Comparison of ENCODE assay signal across 8 cellular contexts in genomic region chr10:1420663-1421362, GRCh38.
DNase-seq lines count a peak whose midpoint lies in the region; ATAC-seq and TF ChIP-seq lines count a peak whose summit lies in the region.

No MANE protein-coding gene starts in this region.

- H3K36me3 Mint-ChIP-seq in Calu3 (ENCODE audit: insufficient read depth, unreplicated experiment) (no peaks in the 10 kb centered on the region), endodermal cell (ENCODE audit: low read depth) (no peaks in the 10 kb centered on the region), nephron (ENCODE audit: low read depth) (no peaks in the 10 kb centered on the region)
- H3K36me3 Mint-ChIP-seq in activated CD4-positive, alpha-beta memory T cell treated with anti-CD3 and anti-CD28 coated beads, Interleukin-2, amount 10 ng/mL, durations not matched to agents 7 days and 5 days (ENCODE audit: low read depth), result no peaks in the 10 kb centered on the region

- H3K36me3 ChIP-seq in endodermal cell (ENCODE audit: control insufficient read depth, insufficient read depth, low read length) (no peaks in the 10 kb centered on the region), thyroid gland (no peaks in the 10 kb centered on the region)

- POLR2A ChIA-PET in activated CD4-positive, alpha-beta memory T cell treated with anti-CD3 and anti-CD28 coated beads, Interleukin-2, amount 10 ng/mL, durations not matched to agents 7 days and 5 days (lab: Charles Lee), result no interaction called here

- no peak overlapping the region for H3K9ac ChIP-seq in endodermal cell (ENCODE audit: extremely low read depth, low read length, poor library complexity, severe bottlenecking)

- TF ChIP-seq CTCF in Calu3 (IDR thresholded peaks at IDR 0.05; ENCODE audit: unreplicated experiment) (peak; percentile 54), endodermal cell (conservative IDR thresholded peaks at IDR 0.05) (peak; percentile 94), nephron (IDR thresholded peaks at IDR 0.05; ENCODE audit: unreplicated experiment in 3 of 3) (peak; percentile 67 to 75 (median 71)), thyroid gland (IDR thresholded peaks at IDR 0.05) (peak in 2 of 6 experiments; percentile 20 to 38)

- H3K4me3 ChIP-seq in endodermal cell (ENCODE audit: low read length), result peak overlapping the region; percentile 81
- no peak overlapping the region for H3K4me3 ChIP-seq in thyroid gland (replicated peaks in 1 of 3)

- no peaks in the 10 kb centered on the region for H3K9me3 ChIP-seq in endodermal cell (ENCODE audit: control insufficient read depth, low read length)
- no peaks in the 10 kb centered on the region for H3K9me3 ChIP-seq in thyroid gland

- H3K4me3 Mint-ChIP-seq in Calu3 (ENCODE audit: low read depth, unreplicated experiment) (peak overlapping the region; percentile 29), endodermal cell (peak overlapping the region; percentile 57), nephron (peak overlapping the region; percentile 52 to 75 (median 69))
- H3K4me3 Mint-ChIP-seq in activated CD4-positive, alpha-beta memory T cell treated with anti-CD3 and anti-CD28 coated beads, Interleukin-2, amount 10 ng/mL, durations not matched to agents 7 days and 5 days, result no peak overlapping the region

- intact Hi-C loops in Calu3 (cut with micrococcal nuclease; ENCODE audit: unreplicated experiment) (no loop called here), thyroid gland (cut with DNase I) (no loop called here)

- BruUV-seq in Calu3 (replicated peaks; lab: Mats Ljungman, UMichigan), result no TSS peak

- DNase-seq in Calu3 (peak; percentile 75), NCI-H526 (lab: John Stamatoyannopoulos, UW) (peak; percentile 93 to 95), endodermal cell (peak; percentile 97), thyroid gland (peak; percentile 20 to 30)
- peak; percentile 66 for DNase-seq in activated CD4-positive, alpha-beta memory T cell treated with anti-CD3 and anti-CD28 coated beads, Interleukin-2, amount 10 ng/mL, durations not matched to agents 7 days and 5 days

- peaks cover 47% of the 10 kb centered on the region for H3K27me3 Mint-ChIP-seq in Calu3 (ENCODE audit: unreplicated experiment)
- peaks cover 17% of the 10 kb centered on the region for H3K27me3 Mint-ChIP-seq in activated CD4-positive, alpha-beta memory T cell treated with anti-CD3 and anti-CD28 coated beads, Interleukin-2, amount 10 ng/mL, durations not matched to agents 7 days and 5 days
- peaks cover 3% of the 10 kb centered on the region for H3K27me3 Mint-ChIP-seq in endodermal cell (ENCODE audit: insufficient read depth)
- peaks cover 16% of the 10 kb centered on the region for H3K27me3 Mint-ChIP-seq in nephron (ENCODE audit: low read depth)

- H3K9me3 Mint-ChIP-seq in Calu3 (ENCODE audit: low read depth, unreplicated experiment), result peaks cover 2% of the 10 kb centered on the region
- no peaks in the 10 kb centered on the region for H3K9me3 Mint-ChIP-seq in activated CD4-positive, alpha-beta memory T cell treated with anti-CD3 and anti-CD28 coated beads, Interleukin-2, amount 10 ng/mL, durations not matched to agents 7 days and 5 days
- H3K9me3 Mint-ChIP-seq in endodermal cell, result no peaks in the 10 kb centered on the region
- no peaks in the 10 kb centered on the region for H3K9me3 Mint-ChIP-seq in nephron

- CTCF ChIA-PET in Calu3 (lab: Charles Lee), result interaction anchor here (0.6 to 1.5 kb wide), 6 partner anchors 12 to 1604 kb away, joined by 3 to 4 read pairs (median 3); no protein-coding TSS in a partner anchor
- CTCF ChIA-PET in activated CD4-positive, alpha-beta memory T cell treated with anti-CD3 and anti-CD28 coated beads, Interleukin-2, amount 10 ng/mL, durations not matched to agents 7 days and 5 days (lab: Charles Lee), result interaction anchor here (0.7 to 1.4 kb wide), 7 partner anchors 9 to 208 kb away, joined by 3 to 5 read pairs (median 3); no protein-coding TSS in a partner anchor

- no peak for TF ChIP-seq POLR2A in thyroid gland (IDR thresholded peaks at IDR 0.05)

- H3K4me1 ChIP-seq in endodermal cell (ENCODE audit: control insufficient read depth, insufficient read depth, low read length) (peaks cover 4% of the 10 kb centered on the region), thyroid gland (no peaks in the 10 kb centered on the region)

- ATAC-seq in GM19463 (IDR thresholded peaks at IDR 0.05; ENCODE audit: unreplicated experiment) (peak; percentile 94), HG03521 (IDR thresholded peaks at IDR 0.05; ENCODE audit: unreplicated experiment) (peak; percentile 89)

- H3K27ac Mint-ChIP-seq in Calu3 (ENCODE audit: unreplicated experiment) (no peak overlapping the region), endodermal cell (no peak overlapping the region), nephron (peak overlapping the region in 1 of 3 experiments; percentile 17)
- no peak overlapping the region for H3K27ac Mint-ChIP-seq in activated CD4-positive, alpha-beta memory T cell treated with anti-CD3 and anti-CD28 coated beads, Interleukin-2, amount 10 ng/mL, durations not matched to agents 7 days and 5 days

- 7 to 9% methylated on average over 16 to 24 of the region's 25 CpGs for WGBS in endodermal cell (ENCODE audit: insufficient coverage in 1 of 2, insufficient read length in 1 of 2), 2 experiments
- 2 to 4% methylated on average over 19 to 24 of the region's 25 CpGs for WGBS in thyroid gland, 2 donors

- no peak overlapping the region for H3K27ac ChIP-seq in endodermal cell (ENCODE audit: low read depth, low read length)
- no peak overlapping the region for H3K27ac ChIP-seq in thyroid gland

- H3K4me1 Mint-ChIP-seq in Calu3 (ENCODE audit: low read depth, unreplicated experiment) (peaks cover 9% of the 10 kb centered on the region), endodermal cell (peaks cover 6% of the 10 kb centered on the region), nephron (peaks cover 20% of the 10 kb centered on the region)
- H3K4me1 Mint-ChIP-seq in activated CD4-positive, alpha-beta memory T cell treated with anti-CD3 and anti-CD28 coated beads, Interleukin-2, amount 10 ng/mL, durations not matched to agents 7 days and 5 days, result no peaks in the 10 kb centered on the region

- peaks cover 6% of the 10 kb centered on the region for H3K27me3 ChIP-seq in endodermal cell (ENCODE audit: control insufficient read depth, insufficient read depth, low read length, poor library complexity, severe bottlenecking)
- H3K27me3 ChIP-seq in thyroid gland, result no peaks in the 10 kb centered on the region

Comparison
In these comparisons a context has a peak if more than half of its experiments do, and no peak if none do; other contexts are left out.
1. DNase-seq: peak in every context shown above with its lines; median percentile 97 in endodermal cell; 94 in NCI-H526; 75 in Calu3; 66 in activated CD4-positive, alpha-beta memory T cell treated with anti-CD3 and anti-CD28 coated beads, Interleukin-2, amount 10 ng/mL, durations not matched to agents 7 days and 5 days; 25 in thyroid gland.